ENCODE assay signal across 9 cellular contexts in genomic region chr18:58091099-58091611, GRCh38. TPM values are rescaled to one million over a fixed set of nuclear protein-coding genes. Genes with fewer than 3 reads are reported as not detected.
A peak's percentile ranks its signal among the peaks of the same experiment; 100 is the strongest.
DNase-seq lines count a peak whose midpoint lies in the region; ATAC-seq and TF ChIP-seq lines count a peak whose summit lies in the region.
"Had no signal": no experiment of that assay in that cellular context is flagged by ENCODE, and none has a peak within 500 bp of the region (broad histone marks: within the 10 kb centered on the region; RNA-seq: fewer than 3 reads in every experiment).

No MANE protein-coding gene starts in this region.

- H3K4me3 ChIP-seq in MM.1S (ENCODE audit: low read length) (no peak overlapping the region), lower lobe of right lung (no peak overlapping the region)

- intact Hi-C loops in lower lobe of right lung (cut with DNase I) = no loop called here
- intact Hi-C loops in activated T-helper 1 cell treated with anti-CD3 and anti-CD28 coated beads, Interleukin-12 subunit alpha, Interleukin-12 subunit beta, Interleukin-2, Interleukin-4 antibody, amounts not matched to agents 30 ng/mL and 10 ng/mL and 1 ng/mL, durations not matched to agents 14 hours and 24 hours and 36 hours (cut with micrococcal nuclease) = no loop called here

- 0 out of 2 replicates have a peak, but pooled peaks cover 6% of the 10 kb centered on the region for H3F3A ChIP-seq in MM.1S (ENCODE audit: insufficient read depth, low read length)

- no peaks in the 10 kb centered on the region for H4K20me1 ChIP-seq in MM.1S (ENCODE audit: insufficient read depth, low read length)

- H3K9me3 ChIP-seq in MM.1S (replicated peaks; ENCODE audit: insufficient read depth, low read length) = no peaks in the 10 kb centered on the region
- no peaks in the 10 kb centered on the region for H3K9me3 ChIP-seq in lower lobe of right lung

- H3K27me3 Mint-ChIP-seq in activated T-helper 1 cell treated with anti-CD3 and anti-CD28 coated beads, Interleukin-12 subunit alpha, Interleukin-12 subunit beta, Interleukin-2, Interleukin-4 antibody, amounts not matched to agents 30 ng/mL and 10 ng/mL and 1 ng/mL, durations not matched to agents 14 hours and 24 hours and 36 hours (ENCODE audit: insufficient read depth) = peaks cover 5% of the 10 kb centered on the region

- H3K27ac Mint-ChIP-seq in activated T-helper 1 cell treated with anti-CD3 and anti-CD28 coated beads, Interleukin-12 subunit alpha, Interleukin-12 subunit beta, Interleukin-2, Interleukin-4 antibody, amounts not matched to agents 30 ng/mL and 10 ng/mL and 1 ng/mL, durations not matched to agents 14 hours and 24 hours and 36 hours = no peak overlapping the region

- no peaks in the 10 kb centered on the region for H3K4me1 Mint-ChIP-seq in activated T-helper 1 cell treated with anti-CD3 and anti-CD28 coated beads, Interleukin-12 subunit alpha, Interleukin-12 subunit beta, Interleukin-2, Interleukin-4 antibody, amounts not matched to agents 30 ng/mL and 10 ng/mL and 1 ng/mL, durations not matched to agents 14 hours and 24 hours and 36 hours (ENCODE audit: low read depth)

- H3K4me3 Mint-ChIP-seq in activated T-helper 1 cell treated with anti-CD3 and anti-CD28 coated beads, Interleukin-12 subunit alpha, Interleukin-12 subunit beta, Interleukin-2, Interleukin-4 antibody, amounts not matched to agents 30 ng/mL and 10 ng/mL and 1 ng/mL, durations not matched to agents 14 hours and 24 hours and 36 hours = no peak overlapping the region

- H2AFZ ChIP-seq in MM.1S (ENCODE audit: low read length) = no peak overlapping the region

- peak; percentile 91 for ATAC-seq in GM18858 (IDR thresholded peaks at IDR 0.05; ENCODE audit: unreplicated experiment)
- ATAC-seq in GM21825 (IDR thresholded peaks at IDR 0.05; ENCODE audit: unreplicated experiment) = peak; percentile 92
- peak; percentile 65 to 68 for ATAC-seq in lower lobe of right lung

- DNase-seq in MM.1S = peak; percentile 25
- no peak for DNase-seq in lower lobe of right lung
- no peak for DNase-seq in GDM1 (lab: John Stamatoyannopoulos, UW)
- DNase-seq in NCI-H187 (lab: John Stamatoyannopoulos, UW) = no peak
- no peak for DNase-seq in central memory CD4-positive, alpha-beta T cell
- DNase-seq in activated T-helper 1 cell treated with anti-CD3 and anti-CD28 coated beads, Interleukin-12 subunit alpha, Interleukin-12 subunit beta, Interleukin-2, Interleukin-4 antibody, amounts not matched to agents 30 ng/mL and 10 ng/mL and 1 ng/mL, durations not matched to agents 14 hours and 24 hours and 36 hours (ENCODE audit: low spot score) = no peak
- DNase-seq: NCI-H2171 treated with DMSO at 0.1 percent for 48 hours had no signal

- H3K36me3 Mint-ChIP-seq in activated T-helper 1 cell treated with anti-CD3 and anti-CD28 coated beads, Interleukin-12 subunit alpha, Interleukin-12 subunit beta, Interleukin-2, Interleukin-4 antibody, amounts not matched to agents 30 ng/mL and 10 ng/mL and 1 ng/mL, durations not matched to agents 14 hours and 24 hours and 36 hours (ENCODE audit: low read depth) = no peaks in the 10 kb centered on the region

- H3K27me3 ChIP-seq in MM.1S (replicated peaks; ENCODE audit: insufficient read depth, low read length) = no peaks in the 10 kb centered on the region
- no peaks in the 10 kb centered on the region for H3K27me3 ChIP-seq in lower lobe of right lung (ENCODE audit: low read depth)

- H3K79me2 ChIP-seq in MM.1S (ENCODE audit: low read length) = no peaks in the 10 kb centered on the region

- TF ChIP-seq CTCF in MM.1S (IDR thresholded peaks at IDR 0.05; ENCODE audit: low read length) (no peak), lower lobe of right lung (IDR thresholded peaks at IDR 0.05) (no peak)

- H3K4me2 ChIP-seq in MM.1S (ENCODE audit: low read depth, low read length) = peak overlapping the region; percentile 15; the same call in 1 of the 2 replicates

- peaks cover 14% of the 10 kb centered on the region for H3K4me1 ChIP-seq in MM.1S (ENCODE audit: low read length)
- peaks cover 54% of the 10 kb centered on the region for H3K4me1 ChIP-seq in lower lobe of right lung

- no peaks in the 10 kb centered on the region for H3K9me3 Mint-ChIP-seq in activated T-helper 1 cell treated with anti-CD3 and anti-CD28 coated beads, Interleukin-12 subunit alpha, Interleukin-12 subunit beta, Interleukin-2, Interleukin-4 antibody, amounts not matched to agents 30 ng/mL and 10 ng/mL and 1 ng/mL, durations not matched to agents 14 hours and 24 hours and 36 hours

- no peaks in the 10 kb centered on the region for H3K36me3 ChIP-seq in MM.1S (replicated peaks; ENCODE audit: insufficient read depth, low read length)
- H3K36me3 ChIP-seq in lower lobe of right lung = no peaks in the 10 kb centered on the region

- H3K27ac ChIP-seq in MM.1S (ENCODE audit: low read length) (peak overlapping the region; percentile 36; the same call in 1 of the 2 replicates), lower lobe of right lung (peak overlapping the region; percentile 9)

- no peak overlapping the region for H3K9ac ChIP-seq in MM.1S (ENCODE audit: low read length)

- no peaks in the 10 kb centered on the region for H3K9me2 ChIP-seq in MM.1S (replicated peaks; ENCODE audit: insufficient read depth, low read length)

RNA-seq across cellular contexts. Expression of gene NEDD4L, which starts 47.1 kb away (rescaled TPM):
- total RNA-seq in lower lobe of right lung = 203 TPM
- total RNA-seq in activated T-helper 1 cell treated with anti-CD3 and anti-CD28 coated beads, Interleukin-12 subunit alpha, Interleukin-12 subunit beta, Interleukin-2, Interleukin-4 antibody, amounts not matched to agents 30 ng/mL and 10 ng/mL and 1 ng/mL, durations not matched to agents 14 hours and 24 hours and 36 hours = 3.4 and 3.8 TPM in 2 replicates

Comparison
In these comparisons a context has a peak if more than half of its experiments do, and no peak if none do; other contexts are left out.
1. RNA of gene NEDD4L, which starts 47.1 kb away (total RNA-seq): 203 TPM in lower lobe of right lung (single experiment); 3.4 to 3.8 TPM in activated T-helper 1 cell treated with anti-CD3 and anti-CD28 coated beads, Interleukin-12 subunit alpha, Interleukin-12 subunit beta, Interleukin-2, Interleukin-4 antibody, amounts not matched to agents 30 ng/mL and 10 ng/mL and 1 ng/mL, durations not matched to agents 14 hours and 24 hours and 36 hours; every median in the first group is over 10 times any median in the second.
2. Peak in every context shown above with its lines, with median percentiles within 50 percentile points of each other: ATAC-seq.